23 cellular contexts compared by ENCODE assay signal in genomic region chr16:455453-455852, GRCh38.
"Had no signal": no experiment of that assay in that cellular context is flagged by ENCODE, and none has a peak within 500 bp of the region (broad histone marks: within the 10 kb centered on the region; RNA-seq: fewer than 3 reads in every experiment).

No MANE protein-coding gene starts in this region.

- H3K9ac ChIP-seq: parathyroid adenoma had no signal

- H3K9me3 ChIP-seq: colonic mucosa, esophagus muscularis mucosa, gastroesophageal sphincter, heart right ventricle, lower lobe of right lung, neutrophil, thoracic aorta, tibial nerve, upper lobe of right lung, uterus had no signal

- H3K36me3 ChIP-seq: colonic mucosa, esophagus muscularis mucosa, gastroesophageal sphincter, lower lobe of right lung, neutrophil, thoracic aorta, tibial nerve, upper lobe of right lung, uterus had no signal

- H3K36me3 Mint-ChIP-seq: natural killer cell; stimulated activated memory B cell treated with anti-CD40 and anti-IgM and Interleukin-4, amounts not matched to agents 10 μg/mL and 1 μg/mL and 100 μg/mL, for 72 hours had no signal

- H3K27ac ChIP-seq: colonic mucosa, esophagus muscularis mucosa, foreskin keratinocyte, gastroesophageal sphincter, heart right ventricle, lower lobe of right lung, neutrophil, thoracic aorta, tibial nerve, upper lobe of right lung, uterus had no signal

- DNase-seq: colonic mucosa; effector CD8-positive, alpha-beta T cell; foreskin keratinocyte; heart right ventricle; hippocampal formation; islet precursor cell; left ventricle myocardium superior; lower lobe of right lung; natural killer cell; stimulated activated CD4-positive, alpha-beta T cell treated with anti-CD3 and anti-CD28 coated beads, Interleukin-4, amount 100 ng/mL, for 4 hours; upper lobe of right lung; uterus had no signal

- H3K4me3 Mint-ChIP-seq: dendritic cell treated with granulocyte-macrophage colony-stimulating factor and Interleukin-4, amounts not matched to agents 40 ng/mL and 50 ng/mL, for 4 days; natural killer cell; stimulated activated memory B cell treated with anti-CD40 and anti-IgM and Interleukin-4, amounts not matched to agents 10 μg/mL and 1 μg/mL and 100 μg/mL, for 72 hours; stimulated activated naive CD8-positive, alpha-beta T cell treated with anti-CD3 and anti-CD28 coated beads, Interleukin-15, Interleukin-2, amounts not matched to agents 100 ng/mL and 50 ng/mL, for 24 hours had no signal

- H2AFZ ChIP-seq: parathyroid adenoma had no signal

- ATAC-seq: foreskin keratinocyte; gastroesophageal sphincter; heart right ventricle; left ventricle myocardium superior; lower lobe of right lung; natural killer cell; sciatic nerve; stimulated activated memory B cell treated with anti-CD40 and anti-IgM and Interleukin-4, amounts not matched to agents 10 μg/mL and 1 μg/mL and 100 μg/mL, for 72 hours; upper lobe of right lung had no signal

- H3K4me3 ChIP-seq: colonic mucosa, esophagus muscularis mucosa, gastroesophageal sphincter, heart right ventricle, lower lobe of right lung, thoracic aorta, tibial nerve, upper lobe of right lung, uterus had no signal

- H3K27me3 ChIP-seq: colonic mucosa, esophagus muscularis mucosa, foreskin keratinocyte, gastroesophageal sphincter, heart right ventricle, neutrophil, tibial nerve, upper lobe of right lung, uterus had no signal

- H3K27ac Mint-ChIP-seq: dendritic cell treated with granulocyte-macrophage colony-stimulating factor and Interleukin-4, amounts not matched to agents 40 ng/mL and 50 ng/mL, for 4 days; natural killer cell; progenitor cell of endocrine pancreas; stimulated activated memory B cell treated with anti-CD40 and anti-IgM and Interleukin-4, amounts not matched to agents 10 μg/mL and 1 μg/mL and 100 μg/mL, for 72 hours; stimulated activated naive CD8-positive, alpha-beta T cell treated with anti-CD3 and anti-CD28 coated beads, Interleukin-15, Interleukin-2, amounts not matched to agents 100 ng/mL and 50 ng/mL, for 24 hours had no signal

- H3K4me1 ChIP-seq: colonic mucosa, foreskin keratinocyte had no signal

- H3K27me3 Mint-ChIP-seq: dendritic cell treated with granulocyte-macrophage colony-stimulating factor and Interleukin-4, amounts not matched to agents 40 ng/mL and 50 ng/mL, for 4 days; progenitor cell of endocrine pancreas; stimulated activated memory B cell treated with anti-CD40 and anti-IgM and Interleukin-4, amounts not matched to agents 10 μg/mL and 1 μg/mL and 100 μg/mL, for 72 hours; stimulated activated naive CD8-positive, alpha-beta T cell treated with anti-CD3 and anti-CD28 coated beads, Interleukin-15, Interleukin-2, amounts not matched to agents 100 ng/mL and 50 ng/mL, for 24 hours had no signal

- H3K9me3 Mint-ChIP-seq: dendritic cell treated with granulocyte-macrophage colony-stimulating factor and Interleukin-4, amounts not matched to agents 40 ng/mL and 50 ng/mL, for 4 days; natural killer cell; stimulated activated memory B cell treated with anti-CD40 and anti-IgM and Interleukin-4, amounts not matched to agents 10 μg/mL and 1 μg/mL and 100 μg/mL, for 72 hours; stimulated activated naive CD8-positive, alpha-beta T cell treated with anti-CD3 and anti-CD28 coated beads, Interleukin-15, Interleukin-2, amounts not matched to agents 100 ng/mL and 50 ng/mL, for 24 hours had no signal
